1 cellular context compared by ENCODE assay signal in the genomic region with DNA sequence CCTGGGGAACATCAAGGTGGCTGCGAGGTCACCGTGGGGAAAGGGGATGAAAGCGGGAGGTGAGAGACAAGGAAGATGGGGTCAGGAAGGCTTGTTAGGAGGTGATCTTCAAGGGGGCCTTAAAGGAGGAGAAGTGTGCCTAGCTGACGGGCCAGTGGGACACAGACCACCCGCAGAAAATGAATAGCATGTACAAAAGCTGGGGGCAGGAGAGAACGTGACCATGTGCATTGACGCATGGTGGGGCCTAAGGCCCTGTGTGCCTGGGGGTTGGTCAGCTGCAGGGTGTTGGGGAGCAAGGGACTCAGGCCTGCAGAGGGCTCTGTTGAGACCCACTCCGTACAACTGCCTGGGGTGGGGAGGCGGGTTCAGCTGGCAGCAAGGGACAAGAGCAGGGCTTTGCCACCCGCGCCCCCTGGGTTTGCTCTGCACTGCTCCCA.
A peak's percentile ranks its signal among the peaks of the same experiment; 100 is the strongest.
TF ChIP-seq lines count a peak whose summit lies in the region.

No MANE protein-coding gene starts in this region.

TF ChIP-seq in HepG2, 621 proteins besides CTCF, POLR2A, EP300 and RAD21:
- TF ChIP-seq ZNF687 (CRISPR knock-in tag; IDR thresholded peaks at IDR 0.05) (peak; percentile 16; the same call in 1 of the 2 replicates), STAG1 (CRISPR knock-in tag; IDR thresholded peaks at IDR 0.05) (peak; percentile 20; the same call in 1 of the 2 replicates), HNRNPL (IDR thresholded peaks at IDR 0.05; ENCODE audit: low read depth, low read length) (0 out of 2 replicates have a peak, but pooled peaks have one; percentile 51), ONECUT2 (CRISPR knock-in tag; IDR thresholded peaks at IDR 0.05) (no peak), RBFOX2 (IDR thresholded peaks at IDR 0.05; ENCODE audit: low read depth, low read length) (0 out of 2 replicates have a peak, but pooled peaks have one; percentile 24)
- TF ChIP-seq, protein P1, sequence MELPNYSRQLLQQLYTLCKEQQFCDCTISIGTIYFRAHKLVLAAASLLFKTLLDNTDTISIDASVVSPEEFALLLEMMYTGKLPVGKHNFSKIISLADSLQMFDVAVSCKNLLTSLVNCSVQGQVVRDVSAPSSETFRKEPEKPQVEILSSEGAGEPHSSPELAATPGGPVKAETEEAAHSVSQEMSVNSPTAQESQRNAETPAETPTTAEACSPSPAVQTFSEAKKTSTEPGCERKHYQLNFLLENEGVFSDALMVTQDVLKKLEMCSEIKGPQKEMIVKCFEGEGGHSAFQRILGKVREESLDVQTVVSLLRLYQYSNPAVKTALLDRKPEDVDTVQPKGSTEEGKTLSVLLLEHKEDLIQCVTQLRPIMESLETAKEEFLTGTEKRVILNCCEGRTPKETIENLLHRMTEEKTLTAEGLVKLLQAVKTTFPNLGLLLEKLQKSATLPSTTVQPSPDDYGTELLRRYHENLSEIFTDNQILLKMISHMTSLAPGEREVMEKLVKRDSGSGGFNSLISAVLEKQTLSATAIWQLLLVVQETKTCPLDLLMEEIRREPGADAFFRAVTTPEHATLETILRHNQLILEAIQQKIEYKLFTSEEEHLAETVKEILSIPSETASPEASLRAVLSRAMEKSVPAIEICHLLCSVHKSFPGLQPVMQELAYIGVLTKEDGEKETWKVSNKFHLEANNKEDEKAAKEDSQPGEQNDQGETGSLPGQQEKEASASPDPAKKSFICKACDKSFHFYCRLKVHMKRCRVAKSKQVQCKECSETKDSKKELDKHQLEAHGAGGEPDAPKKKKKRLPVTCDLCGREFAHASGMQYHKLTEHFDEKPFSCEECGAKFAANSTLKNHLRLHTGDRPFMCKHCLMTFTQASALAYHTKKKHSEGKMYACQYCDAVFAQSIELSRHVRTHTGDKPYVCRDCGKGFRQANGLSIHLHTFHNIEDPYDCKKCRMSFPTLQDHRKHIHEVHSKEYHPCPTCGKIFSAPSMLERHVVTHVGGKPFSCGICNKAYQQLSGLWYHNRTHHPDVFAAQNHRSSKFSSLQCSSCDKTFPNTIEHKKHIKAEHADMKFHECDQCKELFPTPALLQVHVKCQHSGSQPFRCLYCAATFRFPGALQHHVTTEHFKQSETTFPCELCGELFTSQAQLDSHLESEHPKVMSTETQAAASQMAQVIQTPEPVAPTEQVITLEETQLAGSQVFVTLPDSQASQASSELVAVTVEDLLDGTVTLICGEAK (IDR thresholded peaks at IDR 0.05) = no peak
- TF ChIP-seq, protein P1 (CRISPR knock-in tag; IDR thresholded peaks at IDR 0.05) = no peak
TF ChIP-seq in HepG2: peak in this region for 4.
